ENCODE assay signal across 9 cellular contexts in genomic region chr5:136058031-136058971, GRCh38. TPM values are rescaled to one million over a fixed set of nuclear protein-coding genes. Genes with fewer than 3 reads are reported as not detected.
DNase-seq lines count a peak whose midpoint lies in the region; ATAC-seq and TF ChIP-seq lines count a peak whose summit lies in the region.
"Had no signal": no experiment of that assay in that cellular context is flagged by ENCODE, and none has a peak within 500 bp of the region (broad histone marks: within the 10 kb centered on the region; RNA-seq: fewer than 3 reads in every experiment).

No MANE protein-coding gene starts in this region.

- H3K9ac ChIP-seq in Loucy (ENCODE audit: low read depth, low read length, poor library complexity, severe bottlenecking), result no peak overlapping the region

- H3K4me3 ChIP-seq in Loucy (ENCODE audit: low read length, poor library complexity, severe bottlenecking) (no peak overlapping the region), coronary artery (peak overlapping the region; percentile 48)

- H3K36me3 Mint-ChIP-seq in natural killer cell treated with Interleukin-12 subunit alpha and Interleukin-12 subunit beta and Interleukin-15 and Interleukin-18, amount 100 ng/mL, for 72 hours, result no peaks in the 10 kb centered on the region
- H3K36me3 Mint-ChIP-seq: immature natural killer cell had no signal

- peak; percentile 79 for DNase-seq in AG08395 (ENCODE audit: low spot score)
- peak; percentile 87 for DNase-seq in coronary artery (ENCODE audit: low spot score)
- DNase-seq in mesenteric fat pad (ENCODE audit: low spot score), result peak; percentile 60
- no peak for DNase-seq in NCI-H1417 treated with DMSO at 0.1 percent for 48 hours (lab: John Stamatoyannopoulos, UW)
- no peak for DNase-seq in natural killer cell treated with Interleukin-12 subunit alpha and Interleukin-12 subunit beta and Interleukin-15 and Interleukin-18, amount 100 ng/mL, for 72 hours (ENCODE audit: low spot score)
- no peak for DNase-seq in midbrain (lab: John Stamatoyannopoulos, UW)
- DNase-seq: immature natural killer cell had no signal

- H3K27me3 ChIP-seq in Loucy (ENCODE audit: insufficient read depth, low read length, poor library complexity, severe bottlenecking), result no peaks in the 10 kb centered on the region

- H3K4me1 Mint-ChIP-seq in natural killer cell treated with Interleukin-12 subunit alpha and Interleukin-12 subunit beta and Interleukin-15 and Interleukin-18, amount 100 ng/mL, for 72 hours (ENCODE audit: low read depth in 2 of 2), result no peaks in the 10 kb centered on the region
- H3K4me1 Mint-ChIP-seq: immature natural killer cell had no signal

- no peaks in the 10 kb centered on the region for H3F3A ChIP-seq in Loucy (ENCODE audit: low read depth)

- H3K4me2 ChIP-seq in Loucy (ENCODE audit: low read depth, low read length, poor library complexity, severe bottlenecking), result no peak overlapping the region

- no peak overlapping the region for H2AFZ ChIP-seq in Loucy (ENCODE audit: low read length)

- TF ChIP-seq CTCF in Loucy (conservative IDR thresholded peaks at IDR 0.05; ENCODE audit: low read length) (peak; percentile 55), coronary artery (IDR thresholded peaks at IDR 0.05) (no peak)

- H3K36me3 ChIP-seq in Loucy (ENCODE audit: insufficient read depth, low read length), result no peaks in the 10 kb centered on the region

- H4K20me1 ChIP-seq in Loucy (ENCODE audit: insufficient read depth, low read length, poor library complexity, severe bottlenecking), result no peaks in the 10 kb centered on the region

- no peaks in the 10 kb centered on the region for H3K9me2 ChIP-seq in Loucy (replicated peaks; ENCODE audit: low read depth, low read length)

- ATAC-seq in natural killer cell treated with Interleukin-12 subunit alpha and Interleukin-12 subunit beta and Interleukin-15 and Interleukin-18, amount 100 ng/mL, for 72 hours, result no peak
- no peak for ATAC-seq in HG03039 (IDR thresholded peaks at IDR 0.05; ENCODE audit: unreplicated experiment)

- no peak overlapping the region for H3K27ac Mint-ChIP-seq in natural killer cell treated with Interleukin-12 subunit alpha and Interleukin-12 subunit beta and Interleukin-15 and Interleukin-18, amount 100 ng/mL, for 72 hours

- no peaks in the 10 kb centered on the region for H3K9me3 Mint-ChIP-seq in natural killer cell treated with Interleukin-12 subunit alpha and Interleukin-12 subunit beta and Interleukin-15 and Interleukin-18, amount 100 ng/mL, for 72 hours
- H3K9me3 Mint-ChIP-seq: immature natural killer cell had no signal

- H3K4me3 Mint-ChIP-seq in natural killer cell treated with Interleukin-12 subunit alpha and Interleukin-12 subunit beta and Interleukin-15 and Interleukin-18, amount 100 ng/mL, for 72 hours, result no peak overlapping the region
- H3K4me3 Mint-ChIP-seq: immature natural killer cell had no signal

- H3K27me3 Mint-ChIP-seq in natural killer cell treated with Interleukin-12 subunit alpha and Interleukin-12 subunit beta and Interleukin-15 and Interleukin-18, amount 100 ng/mL, for 72 hours, result peaks cover 3 to 5% of the 10 kb centered on the region in 2 donors

- no peaks in the 10 kb centered on the region for H3K9me3 ChIP-seq in Loucy (ENCODE audit: insufficient read depth, low read depth, low read length)

- no peaks in the 10 kb centered on the region for H3K4me1 ChIP-seq in Loucy (ENCODE audit: insufficient read depth, low read length, poor library complexity, severe bottlenecking)

- peak overlapping the region; percentile 82 to 84 for H3K27ac ChIP-seq in coronary artery

- H3K79me2 ChIP-seq in Loucy (ENCODE audit: insufficient read depth, low read length), result no peaks in the 10 kb centered on the region

RNA-seq across cellular contexts. Expression of gene TGFBI, which starts 29.5 kb away (rescaled TPM):
- total RNA-seq in mesenteric fat pad, result 254 TPM
- not detected for total RNA-seq in natural killer cell treated with Interleukin-12 subunit alpha and Interleukin-12 subunit beta and Interleukin-15 and Interleukin-18, amount 100 ng/mL, for 72 hours

Comparison
In these comparisons a context has a peak if more than half of its experiments do, and no peak if none do; other contexts are left out.
1. DNase-seq: peak in AG08395 (single experiment), coronary artery (single experiment) and mesenteric fat pad (single experiment); none in NCI-H1417 treated with DMSO at 0.1 percent for 48 hours (single experiment), natural killer cell treated with Interleukin-12 subunit alpha and Interleukin-12 subunit beta and Interleukin-15 and Interleukin-18, amount 100 ng/mL, for 72 hours (single experiment) and midbrain (single experiment).
2. RNA of gene TGFBI, which starts 29.5 kb away (total RNA-seq): 254 TPM in mesenteric fat pad (single experiment); not detected in natural killer cell treated with Interleukin-12 subunit alpha and Interleukin-12 subunit beta and Interleukin-15 and Interleukin-18, amount 100 ng/mL, for 72 hours; every median in the first group is over 100 times any median in the second.